7 cellular contexts compared by ENCODE assay signal in genomic region chr12:131296136-131296535, GRCh38.
DNase-seq lines count a peak whose midpoint lies in the region; ATAC-seq and TF ChIP-seq lines count a peak whose summit lies in the region.
"Not testable (repeated sequence)": the region's sequence is repeated elsewhere in the genome, so short reads cannot be mapped to it uniquely, and the experiment has no call there.

No MANE protein-coding gene starts in this region.

- H3K27me3 Mint-ChIP-seq in WTC11 (ENCODE audit: low read depth); activated CD8-positive, alpha-beta memory T cell treated with anti-CD3 and anti-CD28 coated beads, Interleukin-2, amount 10 ng/mL, durations not matched to agents 7 days and 5 days; osteocyte (ENCODE audit: unreplicated experiment); stimulated activated naive CD8-positive, alpha-beta T cell treated with anti-CD3 and anti-CD28 coated beads, Interleukin-15, amount 100 ng/mL, for 72 hours: not testable (repeated sequence)

- intact Hi-C loops in left ventricle myocardium superior (cut with micrococcal nuclease): not testable (repeated sequence)

- not testable (repeated sequence) for TF ChIP-seq CTCF in WTC11 (IDR thresholded peaks at IDR 0.05); osteocyte (IDR thresholded peaks at IDR 0.05)

- H3K4me3 Mint-ChIP-seq in WTC11; activated CD8-positive, alpha-beta memory T cell treated with anti-CD3 and anti-CD28 coated beads, Interleukin-2, amount 10 ng/mL, durations not matched to agents 7 days and 5 days; osteocyte (ENCODE audit: unreplicated experiment); stimulated activated naive CD8-positive, alpha-beta T cell treated with anti-CD3 and anti-CD28 coated beads, Interleukin-15, amount 100 ng/mL, for 72 hours: not testable (repeated sequence)

- CTCF ChIA-PET in WTC11 (lab: Charles Lee); activated CD8-positive, alpha-beta memory T cell treated with anti-CD3 and anti-CD28 coated beads, Interleukin-2, amount 10 ng/mL, durations not matched to agents 7 days and 5 days (lab: Charles Lee): not testable (repeated sequence)

- H3K36me3 Mint-ChIP-seq in WTC11; activated CD8-positive, alpha-beta memory T cell treated with anti-CD3 and anti-CD28 coated beads, Interleukin-2, amount 10 ng/mL, durations not matched to agents 7 days and 5 days; osteocyte (ENCODE audit: unreplicated experiment): not testable (repeated sequence)

- POLR2A ChIA-PET in WTC11 (lab: Charles Lee): not testable (repeated sequence)

- H3K27ac Mint-ChIP-seq in WTC11: peak overlapping the region; percentile 65; the same call in 1 of the 2 replicates
- H3K27ac Mint-ChIP-seq in activated CD8-positive, alpha-beta memory T cell treated with anti-CD3 and anti-CD28 coated beads, Interleukin-2, amount 10 ng/mL, durations not matched to agents 7 days and 5 days; osteocyte (ENCODE audit: unreplicated experiment); stimulated activated naive CD8-positive, alpha-beta T cell treated with anti-CD3 and anti-CD28 coated beads, Interleukin-15, amount 100 ng/mL, for 72 hours: not testable (repeated sequence)

- ATAC-seq in WTC11; activated CD8-positive, alpha-beta memory T cell treated with anti-CD3 and anti-CD28 coated beads, Interleukin-2, amount 10 ng/mL, durations not matched to agents 7 days and 5 days; left ventricle myocardium superior: not testable (repeated sequence)
- peak; percentile 16 for ATAC-seq in stimulated activated naive CD8-positive, alpha-beta T cell treated with anti-CD3 and anti-CD28 coated beads, Interleukin-15, amount 100 ng/mL, for 72 hours

- not testable (repeated sequence) for H3K4me1 Mint-ChIP-seq in WTC11; activated CD8-positive, alpha-beta memory T cell treated with anti-CD3 and anti-CD28 coated beads, Interleukin-2, amount 10 ng/mL, durations not matched to agents 7 days and 5 days; osteocyte (ENCODE audit: unreplicated experiment); stimulated activated naive CD8-positive, alpha-beta T cell treated with anti-CD3 and anti-CD28 coated beads, Interleukin-15, amount 100 ng/mL, for 72 hours

- not testable (repeated sequence) for DNase-seq in WTC11 (ENCODE audit: low spot score); stimulated activated naive CD8-positive, alpha-beta T cell treated with anti-CD3 and anti-CD28 coated beads, Interleukin-15, amount 100 ng/mL, for 72 hours
- DNase-seq in activated CD8-positive, alpha-beta memory T cell treated with anti-CD3 and anti-CD28 coated beads, Interleukin-2, amount 10 ng/mL, durations not matched to agents 7 days and 5 days: peak; percentile 21
- DNase-seq in ecto neural progenitor cell (ENCODE audit: low spot score) (peak; percentile 42), left ventricle myocardium superior (peak; percentile 9), mesenteric fat pad (ENCODE audit: low spot score) (peak; percentile 88), osteocyte (ENCODE audit: extremely low spot score, unreplicated experiment) (peak; percentile 83)

- not testable (repeated sequence) for H3K9me3 Mint-ChIP-seq in WTC11; activated CD8-positive, alpha-beta memory T cell treated with anti-CD3 and anti-CD28 coated beads, Interleukin-2, amount 10 ng/mL, durations not matched to agents 7 days and 5 days (ENCODE audit: low read depth); osteocyte (ENCODE audit: unreplicated experiment); stimulated activated naive CD8-positive, alpha-beta T cell treated with anti-CD3 and anti-CD28 coated beads, Interleukin-15, amount 100 ng/mL, for 72 hours
